Comparison of ENCODE assay signal across 1 cellular context in the genomic region with DNA sequence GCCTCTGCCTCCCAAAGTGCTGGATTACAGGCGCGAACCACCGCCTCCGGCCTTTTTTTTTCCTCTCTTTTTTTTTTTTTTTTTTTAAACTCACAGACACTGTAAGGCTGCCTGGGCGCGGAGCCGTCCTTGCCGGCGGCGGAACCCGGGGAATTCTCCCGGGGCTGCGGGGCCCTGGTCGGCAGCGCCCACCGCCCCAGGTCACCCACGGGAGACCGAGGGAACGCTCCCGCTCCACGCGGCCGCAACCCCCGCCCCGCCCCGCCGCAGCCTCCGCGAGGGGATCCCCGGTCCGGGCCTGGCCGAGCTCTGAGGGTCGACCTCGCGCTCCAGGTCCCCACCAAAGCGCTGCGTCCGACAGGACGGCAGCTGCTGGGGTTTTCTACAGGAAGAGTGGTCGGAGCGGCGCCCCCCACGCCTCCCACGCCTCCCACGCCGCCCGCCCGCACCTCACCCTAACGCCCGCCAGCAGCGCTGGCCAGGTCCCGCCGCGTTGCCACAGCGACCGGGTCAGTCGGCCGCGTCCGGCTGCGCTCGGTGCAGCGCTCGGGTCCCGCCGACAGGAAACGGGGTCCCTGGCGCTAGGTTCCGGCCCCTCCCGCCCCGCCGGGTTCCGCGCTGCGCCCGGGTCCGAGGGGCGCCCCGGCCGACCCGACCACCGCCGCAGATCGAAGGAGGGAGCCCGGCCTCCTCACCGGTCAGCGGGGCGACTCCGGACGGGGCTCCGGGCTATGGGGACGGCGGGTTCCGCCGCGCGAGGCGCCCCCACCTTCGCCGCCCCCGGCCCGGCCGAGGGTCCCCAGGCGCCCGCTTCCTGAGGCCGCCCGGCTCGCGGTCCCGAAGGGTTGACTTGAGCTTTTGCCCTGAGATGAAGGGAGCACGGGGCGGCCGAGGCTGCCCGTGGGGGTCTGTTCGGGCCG.
TF ChIP-seq lines count a peak whose summit lies in the region.

A gene with protein sequence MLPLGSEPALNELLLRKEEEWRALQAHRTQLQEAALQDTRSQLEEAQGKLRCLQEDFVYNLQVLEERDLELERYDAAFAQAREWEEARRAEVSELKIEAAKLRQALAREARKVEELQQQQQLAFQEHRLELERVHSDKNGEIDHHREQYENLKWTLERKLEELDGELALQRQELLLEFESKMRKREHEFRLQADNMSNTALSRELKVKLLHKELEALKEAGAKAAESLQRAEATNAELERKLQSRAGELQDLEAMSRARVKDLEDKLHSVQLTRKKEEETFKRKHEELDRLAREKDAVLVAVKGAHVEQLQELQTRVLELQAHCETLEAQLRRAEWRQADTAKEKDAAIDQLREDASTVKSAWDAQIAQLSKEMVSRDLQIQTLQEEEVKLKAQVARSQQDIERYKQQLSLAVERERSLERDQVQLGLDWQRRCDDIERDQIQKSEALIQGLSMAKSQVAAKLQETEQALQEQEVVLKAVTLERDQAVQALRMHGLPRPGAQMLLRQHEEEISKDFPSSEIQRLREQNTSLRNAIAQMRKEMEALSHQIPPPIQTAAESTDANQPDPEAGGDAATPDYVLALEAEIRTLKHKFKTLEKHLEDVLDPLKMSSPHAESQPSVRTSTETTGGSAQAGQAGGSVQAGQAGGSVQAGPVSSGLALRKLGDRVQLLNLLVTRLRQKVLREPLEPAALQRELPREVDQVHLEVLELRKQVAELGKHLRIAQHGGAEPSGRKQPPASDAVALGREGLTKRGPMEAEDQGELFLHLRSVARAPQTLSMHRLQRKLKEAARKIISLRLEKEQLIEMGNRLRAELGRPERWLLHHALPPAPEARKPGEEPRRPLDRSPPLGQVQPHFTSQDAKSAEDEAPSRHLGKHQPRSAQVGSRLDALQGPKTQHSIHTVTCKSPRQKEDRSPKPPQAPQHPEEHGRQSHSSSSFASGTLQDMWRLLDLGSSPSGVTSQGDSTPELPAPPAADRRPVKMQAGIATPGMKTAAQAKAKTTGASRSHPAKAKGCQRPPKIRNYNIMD (minus strand): TSS at position 512 of the 920 bp plus-strand sequence. CDS start 10,898 bp downstream, outside the sequence.

TF ChIP-seq in HepG2, 621 proteins besides CTCF, POLR2A, EP300 and RAD21 (continued from another document and continues in another):
- TF ChIP-seq, protein P1, sequence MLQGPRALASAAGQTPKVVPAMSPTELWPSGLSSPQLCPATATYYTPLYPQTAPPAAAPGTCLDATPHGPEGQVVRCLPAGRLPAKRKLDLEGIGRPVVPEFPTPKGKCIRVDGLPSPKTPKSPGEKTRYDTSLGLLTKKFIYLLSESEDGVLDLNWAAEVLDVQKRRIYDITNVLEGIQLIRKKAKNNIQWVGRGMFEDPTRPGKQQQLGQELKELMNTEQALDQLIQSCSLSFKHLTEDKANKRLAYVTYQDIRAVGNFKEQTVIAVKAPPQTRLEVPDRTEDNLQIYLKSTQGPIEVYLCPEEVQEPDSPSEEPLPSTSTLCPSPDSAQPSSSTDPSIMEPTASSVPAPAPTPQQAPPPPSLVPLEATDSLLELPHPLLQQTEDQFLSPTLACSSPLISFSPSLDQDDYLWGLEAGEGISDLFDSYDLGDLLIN (CRISPR knock-in tag; IDR thresholded peaks at IDR 0.05; ENCODE audit: borderline replicate concordance) = peak; percentile 64; the same call in 1 of the 2 replicates
- TF ChIP-seq ZC3H4 (CRISPR knock-in tag; IDR thresholded peaks at IDR 0.05; ENCODE audit: borderline replicate concordance) (no peak), NFE2L1 (CRISPR knock-in tag; IDR thresholded peaks at IDR 0.05; ENCODE audit: borderline replicate concordance) (no peak), KAT8 (CRISPR knock-in tag; IDR thresholded peaks at IDR 0.05) (peak; percentile 80; the same call in 1 of the 2 replicates), CC2D1A (CRISPR knock-in tag; IDR thresholded peaks at IDR 0.05) (no peak), ZNF160 (CRISPR knock-in tag; IDR thresholded peaks at IDR 0.05) (peak; percentile 75; the same call in 1 of the 2 replicates), NCOA5 (CRISPR knock-in tag; IDR thresholded peaks at IDR 0.05) (no peak), ZNF263 (CRISPR knock-in tag; IDR thresholded peaks at IDR 0.05) (peak; percentile 56; the same call in 1 of the 2 replicates), MIER3 (CRISPR knock-in tag; IDR thresholded peaks at IDR 0.05; ENCODE audit: borderline replicate concordance) (peak; percentile 65; the same call in 1 of the 2 replicates), ZNF567 (CRISPR knock-in tag; IDR thresholded peaks at IDR 0.05; ENCODE audit: borderline replicate concordance) (peak; percentile 54), NFKB2 (CRISPR knock-in tag; IDR thresholded peaks at IDR 0.05; ENCODE audit: borderline replicate concordance) (peak; percentile 18; the same call in 1 of the 2 replicates), SMARCE1 (IDR thresholded peaks at IDR 0.05; ENCODE audit: borderline replicate concordance) (no peak), IRF2 (CRISPR knock-in tag; IDR thresholded peaks at IDR 0.05) (peak; percentile 79; the same call in 1 of the 2 replicates), ZZZ3 (CRISPR knock-in tag; IDR thresholded peaks at IDR 0.05; ENCODE audit: borderline replicate concordance) (0 out of 2 replicates have a peak, but pooled peaks have one; percentile 46), RARA (CRISPR knock-in tag; IDR thresholded peaks at IDR 0.05) (peak; percentile 73), CAMTA2 (CRISPR knock-in tag; IDR thresholded peaks at IDR 0.05; ENCODE audit: borderline replicate concordance) (no peak), GLMP (CRISPR knock-in tag; IDR thresholded peaks at IDR 0.05; ENCODE audit: borderline replicate concordance) (no peak), GMEB2 (CRISPR knock-in tag; IDR thresholded peaks at IDR 0.05; ENCODE audit: low read depth) (no peak), ZNF589 (CRISPR knock-in tag; conservative IDR thresholded peaks at IDR 0.05) (0 out of 2 replicates have a peak, but pooled peaks have one; percentile 80), PLSCR1 (CRISPR knock-in tag; IDR thresholded peaks at IDR 0.05; ENCODE audit: borderline replicate concordance) (no peak), ZSCAN12 (CRISPR knock-in tag; IDR thresholded peaks at IDR 0.05) (no peak; the same call in 1 of the 2 replicates), SMARCC2 (IDR thresholded peaks at IDR 0.05) (no peak), CCAR2 (optimal IDR thresholded peaks at IDR 0.05; ENCODE audit: low read depth, low read length) (peak; percentile 89), AKAP8 (CRISPR knock-in tag; IDR thresholded peaks at IDR 0.05) (peak; percentile 89), TSC22D2 (CRISPR knock-in tag; IDR thresholded peaks at IDR 0.05; ENCODE audit: borderline replicate concordance) (peak; percentile 74; the same call in 1 of the 2 replicates), MLLT10 (CRISPR knock-in tag; IDR thresholded peaks at IDR 0.05) (no peak), ZNF557 (CRISPR knock-in tag; IDR thresholded peaks at IDR 0.05) (no peak), ZNF652 (CRISPR knock-in tag; IDR thresholded peaks at IDR 0.05; ENCODE audit: borderline replicate concordance, low read depth) (no peak), ZNF501 (CRISPR knock-in tag; IDR thresholded peaks at IDR 0.05) (no peak; the same call in 1 of the 2 replicates), ARID2 (CRISPR knock-in tag; IDR thresholded peaks at IDR 0.05; ENCODE audit: borderline replicate concordance) (no peak), CREB1 (IDR thresholded peaks at IDR 0.05) (no peak), CREB1 (CRISPR knock-in tag; IDR thresholded peaks at IDR 0.05) (no peak), HDAC1 (CRISPR knock-in tag; IDR thresholded peaks at IDR 0.05) (peak; percentile 96), ZNF772 (CRISPR knock-in tag; IDR thresholded peaks at IDR 0.05) (peak; percentile 90; the same call in 1 of the 2 replicates), GATAD1 (CRISPR knock-in tag; IDR thresholded peaks at IDR 0.05) (peak; percentile 94), ZFP62 (CRISPR knock-in tag; IDR thresholded peaks at IDR 0.05) (no peak), SRSF4 (IDR thresholded peaks at IDR 0.05; ENCODE audit: low read depth, low read length, poor library complexity, severe bottlenecking) (no peak), PCBP1 (IDR thresholded peaks at IDR 0.05; ENCODE audit: borderline replicate concordance, low read depth, low read length) (no peak), THAP9 (CRISPR knock-in tag; IDR thresholded peaks at IDR 0.05; ENCODE audit: borderline replicate concordance) (no peak), GZF1 (CRISPR knock-in tag; IDR thresholded peaks at IDR 0.05) (peak; percentile 81), ZNF605 (CRISPR knock-in tag; IDR thresholded peaks at IDR 0.05) (no peak), SAP130 (CRISPR knock-in tag; IDR thresholded peaks at IDR 0.05; ENCODE audit: low read depth) (peak; percentile 97), HINFP (CRISPR knock-in tag; IDR thresholded peaks at IDR 0.05; ENCODE audit: low read depth) (peak; percentile 85; the same call in 1 of the 2 replicates)
- TF ChIP-seq, protein P2, sequence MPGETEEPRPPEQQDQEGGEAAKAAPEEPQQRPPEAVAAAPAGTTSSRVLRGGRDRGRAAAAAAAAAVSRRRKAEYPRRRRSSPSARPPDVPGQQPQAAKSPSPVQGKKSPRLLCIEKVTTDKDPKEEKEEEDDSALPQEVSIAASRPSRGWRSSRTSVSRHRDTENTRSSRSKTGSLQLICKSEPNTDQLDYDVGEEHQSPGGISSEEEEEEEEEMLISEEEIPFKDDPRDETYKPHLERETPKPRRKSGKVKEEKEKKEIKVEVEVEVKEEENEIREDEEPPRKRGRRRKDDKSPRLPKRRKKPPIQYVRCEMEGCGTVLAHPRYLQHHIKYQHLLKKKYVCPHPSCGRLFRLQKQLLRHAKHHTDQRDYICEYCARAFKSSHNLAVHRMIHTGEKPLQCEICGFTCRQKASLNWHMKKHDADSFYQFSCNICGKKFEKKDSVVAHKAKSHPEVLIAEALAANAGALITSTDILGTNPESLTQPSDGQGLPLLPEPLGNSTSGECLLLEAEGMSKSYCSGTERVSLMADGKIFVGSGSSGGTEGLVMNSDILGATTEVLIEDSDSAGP (CRISPR knock-in tag; IDR thresholded peaks at IDR 0.05; ENCODE audit: borderline replicate concordance) = peak; percentile 75
- TF ChIP-seq, protein P3, sequence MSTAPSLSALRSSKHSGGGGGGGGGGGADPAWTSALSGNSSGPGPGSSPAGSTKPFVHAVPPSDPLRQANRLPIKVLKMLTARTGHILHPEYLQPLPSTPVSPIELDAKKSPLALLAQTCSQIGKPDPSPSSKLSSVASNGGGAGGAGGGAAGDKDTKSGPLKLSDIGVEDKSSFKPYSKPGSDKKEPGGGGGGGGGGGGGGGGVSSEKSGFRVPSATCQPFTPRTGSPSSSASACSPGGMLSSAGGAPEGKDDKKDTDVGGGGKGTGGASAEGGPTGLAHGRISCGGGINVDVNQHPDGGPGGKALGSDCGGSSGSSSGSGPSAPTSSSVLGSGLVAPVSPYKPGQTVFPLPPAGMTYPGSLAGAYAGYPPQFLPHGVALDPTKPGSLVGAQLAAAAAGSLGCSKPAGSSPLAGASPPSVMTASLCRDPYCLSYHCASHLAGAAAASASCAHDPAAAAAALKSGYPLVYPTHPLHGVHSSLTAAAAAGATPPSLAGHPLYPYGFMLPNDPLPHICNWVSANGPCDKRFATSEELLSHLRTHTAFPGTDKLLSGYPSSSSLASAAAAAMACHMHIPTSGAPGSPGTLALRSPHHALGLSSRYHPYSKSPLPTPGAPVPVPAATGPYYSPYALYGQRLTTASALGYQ (CRISPR knock-in tag; IDR thresholded peaks at IDR 0.05) = peak; percentile 41
